In the genomic region with DNA sequence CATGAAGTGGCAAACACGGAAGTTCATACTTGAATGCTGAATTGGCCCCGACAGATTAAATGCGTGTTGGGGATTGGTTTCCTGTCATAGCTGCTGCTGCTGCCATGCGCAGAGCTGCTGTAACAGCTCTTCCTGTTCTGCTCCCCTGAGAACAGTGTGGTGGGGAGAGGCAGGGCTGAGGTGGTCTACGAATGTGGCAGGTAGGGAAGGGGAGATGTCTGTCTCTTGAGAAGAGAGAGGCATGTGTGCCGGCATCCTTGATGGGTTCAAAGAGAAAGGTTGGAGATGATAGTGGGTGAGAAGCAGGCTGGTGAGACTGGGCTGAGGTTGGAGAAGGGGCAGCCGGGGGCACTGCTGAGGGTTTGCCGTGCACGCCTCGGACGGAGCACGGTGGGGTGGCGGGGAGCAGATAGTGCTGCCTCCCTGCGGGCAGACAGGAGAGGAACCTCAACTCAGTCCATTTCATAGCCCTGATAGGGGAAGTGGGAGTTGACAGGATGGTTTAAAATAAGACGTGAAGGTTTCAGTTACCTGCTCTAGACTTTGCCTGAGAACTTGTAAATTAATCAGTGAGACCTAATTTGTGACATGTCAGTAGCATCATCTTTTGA, we compare ENCODE assay signal across 8 cellular contexts. TPM values are rescaled to one million over a fixed set of nuclear protein-coding genes. Genes with fewer than 3 reads are reported as not detected.
DNase-seq lines count a peak whose midpoint lies in the region; ATAC-seq, FAIRE-seq and TF ChIP-seq lines count a peak whose summit lies in the region.

No MANE protein-coding gene starts in this region.

- peaks cover 0 to 5% (median 0%) of the 10 kb centered on the region in 4 donors for H3K4me1 ChIP-seq in Peyer's patch

- peak in 5 of 6 experiments; percentile 21 to 53 (median 31) for TF ChIP-seq CTCF in Peyer's patch (IDR thresholded peaks at IDR 0.05)

- FAIRE-seq in GM12892 (lab: Jason Lieb, UNC) = peak; percentile 96

- peak; percentile 56 for DNase-seq in GM12892 (ENCODE audit: insufficient read length)
- peak; percentile 56 to 89 (median 85) for DNase-seq in Peyer's patch
- DNase-seq in activated effector memory CD4-positive, alpha-beta T cell treated with anti-CD3 and anti-CD28 coated beads, Interleukin-2, amount 50 U/mL, for 16 hours = peak; percentile 91
- no peak for DNase-seq in left lobe of liver (ENCODE audit: low spot score)
- peak; percentile 73 to 76 for DNase-seq in stimulated activated CD8-positive, alpha-beta memory T cell treated with anti-CD3 and anti-CD28 coated beads, Interleukin-7, amount 100 ng/mL, for 4 hours (ENCODE audit: low read depth in 2 of 2)
- DNase-seq in NCI-H2171 (lab: John Stamatoyannopoulos, UW) = no peak
- no peak for DNase-seq in hippocampal formation (lab: John Stamatoyannopoulos, UW)

- TF ChIP-seq POLR2A in GM12892 (IDR thresholded peaks at IDR 0.05; ENCODE audit: low read depth, low read length) = peak; percentile 90
- TF ChIP-seq POLR2A in Peyer's patch (IDR thresholded peaks at IDR 0.05) = peak; percentile 31 to 39

- no peaks in the 10 kb centered on the region for H3K36me3 ChIP-seq in Peyer's patch

- peak overlapping the region; percentile 59 to 84 (median 80) for H3K27ac ChIP-seq in Peyer's patch

- H3K9me3 ChIP-seq in Peyer's patch = no peaks in the 10 kb centered on the region

- peak overlapping the region; percentile 10 to 48 (median 37) for H3K4me3 ChIP-seq in Peyer's patch

- no peaks in the 10 kb centered on the region for H3K27me3 ChIP-seq in Peyer's patch

- ATAC-seq in HG02642 (IDR thresholded peaks at IDR 0.05; ENCODE audit: poor library complexity, unreplicated experiment) (peak; percentile 97), left lobe of liver (peak; percentile 54)

RNA-seq across cellular contexts. Expression of a gene that starts 46.1 kb away (rescaled TPM):
- 7.8 TPM for polyA plus RNA-seq in GM12892 (2012; ENCODE audit: missing spikeins)
- total RNA-seq in Peyer's patch (10 to 100 TPM; 11.6 to 33.3 (median 20.1) TPM), left lobe of liver (3.4 TPM)

Comparison
In these comparisons a context has a peak if more than half of its experiments do, and no peak if none do; other contexts are left out.
1. DNase-seq: peak in GM12892 (single experiment), Peyer's patch (3 of 3), activated effector memory CD4-positive, alpha-beta T cell treated with anti-CD3 and anti-CD28 coated beads, Interleukin-2, amount 50 U/mL, for 16 hours (single experiment) and stimulated activated CD8-positive, alpha-beta memory T cell treated with anti-CD3 and anti-CD28 coated beads, Interleukin-7, amount 100 ng/mL, for 4 hours (2 of 2); none in left lobe of liver (single experiment), NCI-H2171 (single experiment) and hippocampal formation (0 of 2).